In genomic region chr1:112396668-112397025, GRCh38 we compare ENCODE assay signal across 1 cellular context.
TF ChIP-seq lines count a peak whose summit lies in the region.

No MANE protein-coding gene starts in this region.

TF ChIP-seq in HCT116, 20 proteins besides CTCF, POLR2A, EP300 and RAD21 (continued from another document):
- TF ChIP-seq, protein P1, sequence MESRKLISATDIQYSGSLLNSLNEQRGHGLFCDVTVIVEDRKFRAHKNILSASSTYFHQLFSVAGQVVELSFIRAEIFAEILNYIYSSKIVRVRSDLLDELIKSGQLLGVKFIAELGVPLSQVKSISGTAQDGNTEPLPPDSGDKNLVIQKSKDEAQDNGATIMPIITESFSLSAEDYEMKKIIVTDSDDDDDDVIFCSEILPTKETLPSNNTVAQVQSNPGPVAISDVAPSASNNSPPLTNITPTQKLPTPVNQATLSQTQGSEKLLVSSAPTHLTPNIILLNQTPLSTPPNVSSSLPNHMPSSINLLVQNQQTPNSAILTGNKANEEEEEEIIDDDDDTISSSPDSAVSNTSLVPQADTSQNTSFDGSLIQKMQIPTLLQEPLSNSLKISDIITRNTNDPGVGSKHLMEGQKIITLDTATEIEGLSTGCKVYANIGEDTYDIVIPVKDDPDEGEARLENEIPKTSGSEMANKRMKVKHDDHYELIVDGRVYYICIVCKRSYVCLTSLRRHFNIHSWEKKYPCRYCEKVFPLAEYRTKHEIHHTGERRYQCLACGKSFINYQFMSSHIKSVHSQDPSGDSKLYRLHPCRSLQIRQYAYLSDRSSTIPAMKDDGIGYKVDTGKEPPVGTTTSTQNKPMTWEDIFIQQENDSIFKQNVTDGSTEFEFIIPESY (IDR thresholded peaks at IDR 0.05; ENCODE audit: extremely low read depth, insufficient replicate concordance, low read length) = no peak
- TF ChIP-seq FOSL1 (IDR thresholded peaks at IDR 0.05; ENCODE audit: low read depth) = no peak
